Comparison of ENCODE assay signal across 1 cellular context in genomic region chr1:211616231-211617031, GRCh38.
A peak's percentile ranks its signal among the peaks of the same experiment; 100 is the strongest.
TF ChIP-seq lines count a peak whose summit lies in the region.

No MANE protein-coding gene starts in this region.

TF ChIP-seq in HepG2, 621 proteins besides CTCF, POLR2A, EP300 and RAD21 (continued from another document):
- TF ChIP-seq ZHX2 (IDR thresholded peaks at IDR 0.05; ENCODE audit: low read depth) (no peak; the same call in 1 of the 2 replicates), ZHX2 (CRISPR knock-in tag; IDR thresholded peaks at IDR 0.05; ENCODE audit: borderline replicate concordance) (no peak), THRA (CRISPR knock-in tag; IDR thresholded peaks at IDR 0.05; ENCODE audit: borderline replicate concordance) (no peak), ZBTB40 (IDR thresholded peaks at IDR 0.05) (no peak), ZBTB40 (CRISPR knock-in tag; IDR thresholded peaks at IDR 0.05) (peak; percentile 45; the same call in 1 of the 2 replicates), HES4 (CRISPR knock-in tag; IDR thresholded peaks at IDR 0.05; ENCODE audit: borderline replicate concordance) (0 out of 2 replicates have a peak, but pooled peaks have one; percentile 30), ETV5 (CRISPR knock-in tag; IDR thresholded peaks at IDR 0.05; ENCODE audit: borderline replicate concordance) (0 out of 2 replicates have a peak, but pooled peaks have one; percentile 20), ZNF703 (CRISPR knock-in tag; IDR thresholded peaks at IDR 0.05; ENCODE audit: borderline replicate concordance) (no peak), NCOA2 (CRISPR knock-in tag; IDR thresholded peaks at IDR 0.05) (peak; percentile 33; the same call in 1 of the 2 replicates), MXD1 (CRISPR knock-in tag; IDR thresholded peaks at IDR 0.05) (no peak; the same call in 1 of the 2 replicates), ZNF687 (CRISPR knock-in tag; IDR thresholded peaks at IDR 0.05) (peak; percentile 94), ATF1 (CRISPR knock-in tag; IDR thresholded peaks at IDR 0.05) (no peak), NRL (CRISPR knock-in tag; IDR thresholded peaks at IDR 0.05; ENCODE audit: borderline replicate concordance) (0 out of 2 replicates have a peak, but pooled peaks have one; percentile 61)
